ENCODE assay signal across 8 cellular contexts in genomic region chr17:42276609-42277341, GRCh38. TPM values are rescaled to one million over a fixed set of nuclear protein-coding genes. Genes with fewer than 3 reads are reported as not detected.
DNase-seq lines count a peak whose midpoint lies in the region; ATAC-seq and TF ChIP-seq lines count a peak whose summit lies in the region.

No MANE protein-coding gene starts in this region.

- H3K36me3 ChIP-seq in HAP-1 (replicated peaks) (no peaks in the 10 kb centered on the region), heart right ventricle (no peaks in the 10 kb centered on the region)

- peaks cover 45% of the 10 kb centered on the region for H3K4me1 Mint-ChIP-seq in osteocyte (ENCODE audit: unreplicated experiment)

- H3K4me1 ChIP-seq in HAP-1 (peaks cover 15% of the 10 kb centered on the region), heart right ventricle (peaks cover 3 to 48% (median 35%) of the 10 kb centered on the region in 9 donors)

- in situ Hi-C loops in HAP-1 (cut with MboI; ENCODE audit: low sequenced_read_pairs) = no loop called here

- peak overlapping the region; percentile 66 to 98 (median 94) for H3K27ac ChIP-seq in heart right ventricle

- H3K27ac Mint-ChIP-seq in activated naive CD4-positive, alpha-beta T cell treated with anti-CD3 and anti-CD28 coated beads, Interleukin-2, amount 50 U/mL, for 72 hours = peak overlapping the region; percentile 82 to 98
- peak overlapping the region; percentile 84 for H3K27ac Mint-ChIP-seq in osteocyte (ENCODE audit: unreplicated experiment)

- intact Hi-C loops in heart right ventricle (cut with DNase I) = loop anchor here in 1 of 10 donors (10.0 kb wide), 1 partner anchor 52 kb away; no protein-coding TSS in a partner anchor

- H3K27me3 Mint-ChIP-seq in osteocyte (ENCODE audit: unreplicated experiment) = no peaks in the 10 kb centered on the region

- H3K36me3 Mint-ChIP-seq in activated naive CD4-positive, alpha-beta T cell treated with anti-CD3 and anti-CD28 coated beads, Interleukin-2, amount 50 U/mL, for 72 hours = peaks cover 19 to 28% of the 10 kb centered on the region in 2 donors
- no peaks in the 10 kb centered on the region for H3K36me3 Mint-ChIP-seq in osteocyte (ENCODE audit: unreplicated experiment)

- peak overlapping the region; percentile 35 for H3K4me3 ChIP-seq in HAP-1
- H3K4me3 ChIP-seq in heart right ventricle = peak overlapping the region; percentile 83 to 99 (median 92)

- DNase-seq in COR-L47 (lab: John Stamatoyannopoulos, UW) (peak; percentile 57), HAP-1 (ENCODE audit: low spot score in 2 of 2) (peak in 1 of 2 experiments; percentile 61), NCI-H69 (lab: John Stamatoyannopoulos, UW) (peak; percentile 73), heart right ventricle (peak; percentile 74), osteocyte (ENCODE audit: extremely low spot score, unreplicated experiment) (peak; percentile 86), putamen (ENCODE audit: low spot score) (no peak), hippocampal formation (lab: John Stamatoyannopoulos, UW) (no peak)
- DNase-seq in activated naive CD4-positive, alpha-beta T cell treated with anti-CD3 and anti-CD28 coated beads, Interleukin-2, amount 50 U/mL, for 72 hours (ENCODE audit: low spot score in 2 of 2) = peak in 1 of 2 donors; percentile 74

- H3K9me3 ChIP-seq in HAP-1 (no peaks in the 10 kb centered on the region), heart right ventricle (no peaks in the 10 kb centered on the region)

- 1 to 2% methylated on average over 35 to 44 of the region's 44 CpGs for WGBS in heart right ventricle, 2 donors

- peak in 1 of 2 donors; percentile 71 for ATAC-seq in activated naive CD4-positive, alpha-beta T cell treated with anti-CD3 and anti-CD28 coated beads, Interleukin-2, amount 50 U/mL, for 72 hours
- peak; percentile 20 to 71 (median 59) for ATAC-seq in heart right ventricle

- H3K27me3 ChIP-seq in HAP-1 (ENCODE audit: low read depth) (no peaks in the 10 kb centered on the region), heart right ventricle (no peaks in the 10 kb centered on the region)

- H3K9me3 Mint-ChIP-seq in activated naive CD4-positive, alpha-beta T cell treated with anti-CD3 and anti-CD28 coated beads, Interleukin-2, amount 50 U/mL, for 72 hours = no peaks in the 10 kb centered on the region
- H3K9me3 Mint-ChIP-seq in osteocyte (ENCODE audit: unreplicated experiment) = no peaks in the 10 kb centered on the region

- peak overlapping the region; percentile 73 for H3K4me3 Mint-ChIP-seq in osteocyte (ENCODE audit: unreplicated experiment)

- TF ChIP-seq CTCF in heart right ventricle (IDR thresholded peaks at IDR 0.05) (no peak), osteocyte (IDR thresholded peaks at IDR 0.05) (no peak)

RNA-seq across cellular contexts. Expression of gene STAT5B, which starts 0.6 kb away (rescaled TPM):
- 100 to 1,000 TPM; 117 to 207 TPM for total RNA-seq in activated naive CD4-positive, alpha-beta T cell treated with anti-CD3 and anti-CD28 coated beads, Interleukin-2, amount 50 U/mL, for 72 hours
- total RNA-seq in heart right ventricle (10 to 100 TPM; 26.3 to 34.7 (median 30.8) TPM), osteocyte (41.3 and 49.7 TPM in 2 replicates)
- polyA plus RNA-seq in heart right ventricle = 10 to 100 TPM; 14.4 to 22.5 TPM

RNA-seq across cellular contexts. Expression of gene STAT5A, which starts 11.5 kb away (rescaled TPM):
- 100 to 1,000 TPM; 171 to 177 TPM for total RNA-seq in activated naive CD4-positive, alpha-beta T cell treated with anti-CD3 and anti-CD28 coated beads, Interleukin-2, amount 50 U/mL, for 72 hours
- total RNA-seq in heart right ventricle = 10 to 100 TPM; 13.4 to 28.5 (median 16.1) TPM
- polyA plus RNA-seq in heart right ventricle = 10 to 100 TPM in 1 of 2 donors, 1 to 10 TPM in 1; 8.2 to 11.9 TPM
- 45.5 and 47.7 TPM in 2 replicates for total RNA-seq in osteocyte

Comparison
In these comparisons a context has a peak if more than half of its experiments do, and no peak if none do; other contexts are left out.
1. DNase-seq: peak in COR-L47 (single experiment), NCI-H69 (single experiment), heart right ventricle (2 of 2) and osteocyte (single experiment); none in putamen (single experiment) and hippocampal formation (0 of 2).